ENCODE assay signal across 1 cellular context in genomic region chr12:57404966-57405640, GRCh38.
TF ChIP-seq lines count a peak whose summit lies in the region.

No MANE protein-coding gene starts in this region.

TF ChIP-seq in GM12891, 5 proteins besides CTCF, POLR2A, EP300 and RAD21:
- TF ChIP-seq PAX5 (IDR thresholded peaks at IDR 0.05; ENCODE audit: insufficient read depth, low read length, severe bottlenecking) (no peak), POLR2AphosphoS5 (IDR thresholded peaks at IDR 0.05; ENCODE audit: low read depth, low read length) (no peak), TAF1 (IDR thresholded peaks at IDR 0.05; ENCODE audit: low read depth, low read length) (no peak), SPI1 (IDR thresholded peaks at IDR 0.05; ENCODE audit: low read depth, low read length) (no peak), POU2F2 (IDR thresholded peaks at IDR 0.05; ENCODE audit: low read depth, low read length) (no peak)
